13 cellular contexts compared by ENCODE assay signal in genomic region chr22:20432244-20432686, GRCh38. TPM values are rescaled to one million over a fixed set of nuclear protein-coding genes. Genes with fewer than 3 reads are reported as not detected.
A peak's percentile ranks its signal among the peaks of the same experiment; 100 is the strongest.
DNase-seq lines count a peak whose midpoint lies in the region; ATAC-seq lines count a peak whose summit lies in the region.
"Had no signal": no experiment of that assay in that cellular context is flagged by ENCODE, and none has a peak within 500 bp of the region (broad histone marks: within the 10 kb centered on the region; RNA-seq: fewer than 3 reads in every experiment).

No MANE protein-coding gene starts in this region.

- H3K9me3 Mint-ChIP-seq in activated naive CD4-positive, alpha-beta T cell treated with anti-CD3 and anti-CD28 coated beads for 36 hours, result no peaks in the 10 kb centered on the region
- H3K9me3 Mint-ChIP-seq in T-cell, result no peaks in the 10 kb centered on the region
- no peaks in the 10 kb centered on the region for H3K9me3 Mint-ChIP-seq in memory B cell
- H3K9me3 Mint-ChIP-seq in stimulated activated memory B cell treated with anti-CD40 and anti-IgM and Interleukin-4, amounts not matched to agents 10 μg/mL and 1 μg/mL and 100 μg/mL, for 72 hours, result no peaks in the 10 kb centered on the region
- H3K9me3 Mint-ChIP-seq: activated T-cell treated with anti-CD3 and anti-CD28 coated beads, Interleukin-2, amount 50 U/mL, for 24 hours had no signal

- no peak overlapping the region for H3K27ac Mint-ChIP-seq in activated naive CD4-positive, alpha-beta T cell treated with anti-CD3 and anti-CD28 coated beads for 36 hours
- H3K27ac Mint-ChIP-seq in T-cell (peak overlapping the region in 1 of 2 donors; percentile 22), memory B cell (no peak overlapping the region)
- no peak overlapping the region for H3K27ac Mint-ChIP-seq in stimulated activated memory B cell treated with anti-CD40 and anti-IgM and Interleukin-4, amounts not matched to agents 10 μg/mL and 1 μg/mL and 100 μg/mL, for 72 hours
- H3K27ac Mint-ChIP-seq: activated T-cell treated with anti-CD3 and anti-CD28 coated beads, Interleukin-2, amount 50 U/mL, for 24 hours had no signal

- peaks cover 55% of the 10 kb centered on the region for H3K27me3 Mint-ChIP-seq in activated naive CD4-positive, alpha-beta T cell treated with anti-CD3 and anti-CD28 coated beads for 36 hours (ENCODE audit: low read depth)
- H3K27me3 Mint-ChIP-seq in T-cell (peaks cover 25 to 47% of the 10 kb centered on the region in 2 donors), memory B cell (peaks cover 35% of the 10 kb centered on the region)
- H3K27me3 Mint-ChIP-seq in stimulated activated memory B cell treated with anti-CD40 and anti-IgM and Interleukin-4, amounts not matched to agents 10 μg/mL and 1 μg/mL and 100 μg/mL, for 72 hours, result peaks cover 75% of the 10 kb centered on the region

- H3K36me3 Mint-ChIP-seq in activated naive CD4-positive, alpha-beta T cell treated with anti-CD3 and anti-CD28 coated beads for 36 hours (ENCODE audit: low read depth), result no peaks in the 10 kb centered on the region
- H3K36me3 Mint-ChIP-seq in T-cell (no peaks in the 10 kb centered on the region), memory B cell (peaks cover 2% of the 10 kb centered on the region)
- no peaks in the 10 kb centered on the region for H3K36me3 Mint-ChIP-seq in stimulated activated memory B cell treated with anti-CD40 and anti-IgM and Interleukin-4, amounts not matched to agents 10 μg/mL and 1 μg/mL and 100 μg/mL, for 72 hours

- no peak for ATAC-seq in T-cell (replicated peaks in 1 of 4)
- no peak for ATAC-seq in memory B cell (ENCODE audit: low read depth)
- no peak for ATAC-seq in stimulated activated memory B cell treated with anti-CD40 and anti-IgM and Interleukin-4, amounts not matched to agents 10 μg/mL and 1 μg/mL and 100 μg/mL, for 72 hours

- no peak overlapping the region for H3K4me3 Mint-ChIP-seq in activated naive CD4-positive, alpha-beta T cell treated with anti-CD3 and anti-CD28 coated beads for 36 hours
- H3K4me3 Mint-ChIP-seq in T-cell, result peak overlapping the region in 2 of 3 donors; percentile 59 to 89
- peak overlapping the region; percentile 66 for H3K4me3 Mint-ChIP-seq in memory B cell
- H3K4me3 Mint-ChIP-seq in stimulated activated memory B cell treated with anti-CD40 and anti-IgM and Interleukin-4, amounts not matched to agents 10 μg/mL and 1 μg/mL and 100 μg/mL, for 72 hours, result peak overlapping the region; percentile 28
- H3K4me3 Mint-ChIP-seq: activated T-cell treated with anti-CD3 and anti-CD28 coated beads, Interleukin-2, amount 50 U/mL, for 24 hours had no signal

- peak; percentile 8 for DNase-seq in activated naive CD4-positive, alpha-beta T cell treated with anti-CD3 and anti-CD28 coated beads, Interleukin-2, amount 50 U/mL, for 16 hours
- DNase-seq in activated naive CD4-positive, alpha-beta T cell treated with anti-CD3 and anti-CD28 coated beads for 36 hours, result no peak
- DNase-seq in T-cell (no peak), memory B cell (ENCODE audit: low spot score in 2 of 2) (no peak), CD1c-positive myeloid dendritic cell (ENCODE audit: extremely low spot score) (no peak), NCI-H1694 treated with DMSO at 0.1 percent for 48 hours (lab: John Stamatoyannopoulos, UW) (no peak), germinal center (ENCODE audit: low spot score) (no peak)
- DNase-seq: activated CD4-positive, alpha-beta T cell treated with anti-CD3 and anti-CD28 coated beads, Interleukin-2, amount 50 U/mL, for 1 hour; activated T-cell treated with anti-CD3 and anti-CD28 coated beads, Interleukin-2, amount 50 U/mL, for 24 hours; foreskin melanocyte; SHP77 treated with DMSO at 0.1 percent for 48 hours; T-helper 9 cell had no signal

- H3K4me1 Mint-ChIP-seq in activated naive CD4-positive, alpha-beta T cell treated with anti-CD3 and anti-CD28 coated beads for 36 hours (ENCODE audit: low read depth), result peaks cover 25% of the 10 kb centered on the region
- H3K4me1 Mint-ChIP-seq in T-cell (peaks cover 26 to 37% (median 28%) of the 10 kb centered on the region in 3 donors), memory B cell (peaks cover 20% of the 10 kb centered on the region)
- H3K4me1 Mint-ChIP-seq in stimulated activated memory B cell treated with anti-CD40 and anti-IgM and Interleukin-4, amounts not matched to agents 10 μg/mL and 1 μg/mL and 100 μg/mL, for 72 hours, result peaks cover 21% of the 10 kb centered on the region

- CTCF ChIA-PET in activated naive CD4-positive, alpha-beta T cell treated with anti-CD3 and anti-CD28 coated beads for 36 hours (lab: Charles Lee), result interaction anchor here (1.2 kb wide), 1 partner anchor 24 kb away, joined by 3 read pairs; no protein-coding TSS in a partner anchor
- CTCF ChIA-PET in T-cell (lab: Charles Lee), result no interaction called here

- POLR2A ChIA-PET in T-cell (lab: Charles Lee), result interaction anchor here in 1 of 2 donors (0.6 kb wide), 1 partner anchor 81 kb away, joined by 3 read pairs; no protein-coding TSS in a partner anchor

- intact Hi-C loops in activated naive CD4-positive, alpha-beta T cell treated with anti-CD3 and anti-CD28 coated beads for 36 hours (cut with micrococcal nuclease), result no loop called here

RNA-seq across cellular contexts. Expression of gene SCARF2, which starts 5.4 kb away (rescaled TPM):
- under 1 TPM; 0.21 to 0.30 TPM for total RNA-seq in activated naive CD4-positive, alpha-beta T cell treated with anti-CD3 and anti-CD28 coated beads for 36 hours
- total RNA-seq in T-cell, result 1 to 10 TPM; 1.6 to 3.1 (median 2.9) TPM

RNA-seq across cellular contexts. Expression of gene ZNF74, which starts 38.3 kb away (rescaled TPM):
- total RNA-seq in activated naive CD4-positive, alpha-beta T cell treated with anti-CD3 and anti-CD28 coated beads for 36 hours, result 1 to 10 TPM; 7.9 to 8.0 TPM
- total RNA-seq in T-cell, result 10 to 100 TPM in 3 of 5 donors, 1 to 10 TPM in 2; 6.8 to 19.7 (median 17.3) TPM
